26 cellular contexts compared by ENCODE assay signal in genomic region chr4:52371861-52372260, GRCh38.
"Had no signal": no experiment of that assay in that cellular context is flagged by ENCODE, and none has a peak within 500 bp of the region (broad histone marks: within the 10 kb centered on the region; RNA-seq: fewer than 3 reads in every experiment).

No MANE protein-coding gene starts in this region.

- H3K27me3 ChIP-seq: colonic mucosa, gastrocnemius medialis, left lung, ovary, tibial nerve, upper lobe of left lung had no signal

- H3K9me3 ChIP-seq: colonic mucosa, gastrocnemius medialis, left lung, ovary, psoas muscle, spleen, thoracic aorta, tibial nerve, upper lobe of left lung had no signal

- H3K4me1 ChIP-seq: colonic mucosa, gastrocnemius medialis, left lung, psoas muscle, spleen, upper lobe of left lung had no signal

- H3K36me3 ChIP-seq: colonic mucosa, gastrocnemius medialis, left lung, ovary, spleen, thoracic aorta, tibial nerve, upper lobe of left lung had no signal

- ATAC-seq: esophagus mucosa; gastrocnemius medialis; left lung; naive thymus-derived CD4-positive, alpha-beta T cell; psoas muscle; right cardiac atrium; stimulated activated naive B cell treated with anti-CD40 and anti-IgM and Interleukin-4, amounts not matched to agents 10 μg/mL and 1 μg/mL and 100 μg/mL, for 72 hours had no signal

- H3K27ac ChIP-seq: colonic mucosa, epithelial cell of prostate, gastrocnemius medialis, left lung, ovary, psoas muscle, skin epidermis, spleen, thoracic aorta, tibial nerve, upper lobe of left lung had no signal

- DNase-seq: colonic mucosa; effector CD8-positive, alpha-beta T cell; endodermal cell; foreskin fibroblast; gastrocnemius medialis; head of caudate nucleus; kidney; left lung; mesendoderm; midbrain; naive thymus-derived CD4-positive, alpha-beta T cell; occipital lobe; ovary; posterior cingulate gyrus; psoas muscle; right cardiac atrium; spleen; stimulated activated CD4-positive, alpha-beta T cell treated with anti-CD3 and anti-CD28 coated beads, Interleukin-15, amount 100 ng/mL, for 24 hours; stimulated activated CD4-positive, alpha-beta T cell treated with anti-CD3 and anti-CD28 coated beads, Interleukin-2, amount 100 ng/mL, for 48 hours; stimulated activated naive B cell treated with anti-CD40 and anti-IgM and Interleukin-4, amounts not matched to agents 10 μg/mL and 1 μg/mL and 100 μg/mL, for 72 hours; upper lobe of left lung had no signal

- H3K4me3 ChIP-seq: colonic mucosa, gastrocnemius medialis, left lung, ovary, psoas muscle, skin epidermis, spleen, thoracic aorta, tibial nerve, upper lobe of left lung had no signal
